Comparison of ENCODE assay signal across 8 cellular contexts in genomic region chr12:27652174-27652763, GRCh38. TPM values are rescaled to one million over a fixed set of nuclear protein-coding genes. Genes with fewer than 3 reads are reported as not detected.
DNase-seq lines count a peak whose midpoint lies in the region; TF ChIP-seq lines count a peak whose summit lies in the region.

No MANE protein-coding gene starts in this region.

- H3K4me1 Mint-ChIP-seq in mesothelial cell of epicardium: peaks cover 6% of the 10 kb centered on the region

- peak; percentile 92 for TF ChIP-seq CTCF in A673 (conservative IDR thresholded peaks at IDR 0.05; ENCODE audit: low read depth, low read length)
- TF ChIP-seq CTCF in mesothelial cell of epicardium (IDR thresholded peaks at IDR 0.05; ENCODE audit: unreplicated experiment): peak; percentile 88

- no peak overlapping the region for H3K4me3 ChIP-seq in A673 (ENCODE audit: low read depth, low read length, poor library complexity, severe bottlenecking)

- H3K4me1 ChIP-seq in A673 (ENCODE audit: insufficient read depth, low read length, poor library complexity, severe bottlenecking): no peaks in the 10 kb centered on the region

- no peak overlapping the region for H3K4me3 Mint-ChIP-seq in mesothelial cell of epicardium

- POLR2A ChIA-PET in A673 (lab: Charles Lee; ENCODE audit: low non-redundant PET): no interaction called here

- no peaks in the 10 kb centered on the region for H3K27me3 ChIP-seq in A673 (replicated peaks; ENCODE audit: insufficient read depth, low read depth, low read length, poor library complexity)

- peak overlapping the region; percentile 81 for H3K27ac Mint-ChIP-seq in mesothelial cell of epicardium

- no TSS peak for BruUV-seq in A673 (replicated peaks; lab: Mats Ljungman, UMichigan)

- DNase-seq in A673 (ENCODE audit: low spot score): peak; percentile 82
- DNase-seq in GM03348 (ENCODE audit: low spot score): peak; percentile 82
- DNase-seq in NCI-H1417 treated with DMSO at 0.1 percent for 48 hours (lab: John Stamatoyannopoulos, UW): peak; percentile 24
- peak in 3 of 5 donors; percentile 13 to 25 (median 19) for DNase-seq in T-helper 1 cell
- peak; percentile 43 for DNase-seq in epidermal melanocyte (ENCODE audit: insufficient read length, low spot score)
- DNase-seq in mesothelial cell of epicardium (ENCODE audit: low spot score in 2 of 2, unreplicated experiment in 2 of 2): peak in 1 of 2 experiments; percentile 59
- no peak for DNase-seq in effector CD8-positive, alpha-beta T cell (lab: John Stamatoyannopoulos, UW)
- DNase-seq in activated effector memory CD4-positive, alpha-beta T cell treated with anti-CD3 and anti-CD28 coated beads, Interleukin-2, amount 50 U/mL, for 16 hours: no peak

- CTCF ChIA-PET in A673 (lab: Charles Lee): interaction anchor here (1.2 kb wide), 1 partner anchor 227 kb away, joined by 5 read pairs; no protein-coding TSS in a partner anchor

- no peak overlapping the region for H3K27ac ChIP-seq in A673 (ENCODE audit: low read depth, low read length, poor library complexity, severe bottlenecking)

- H3K9me3 Mint-ChIP-seq in mesothelial cell of epicardium: no peaks in the 10 kb centered on the region

- H3K9me3 ChIP-seq in A673 (ENCODE audit: low read depth, low read length, poor library complexity, severe bottlenecking): no peaks in the 10 kb centered on the region

- peaks cover 23% of the 10 kb centered on the region for H3K36me3 Mint-ChIP-seq in mesothelial cell of epicardium

- H3K27me3 Mint-ChIP-seq in mesothelial cell of epicardium (ENCODE audit: low read depth): no peaks in the 10 kb centered on the region

- intact Hi-C loops in A673 (cut with micrococcal nuclease; ENCODE audit: unreplicated experiment): loop anchor here (2.0 kb wide), 1 partner anchor 215 kb away; no protein-coding TSS in a partner anchor

- H3K36me3 ChIP-seq in A673 (ENCODE audit: insufficient read depth, low read length, poor library complexity, severe bottlenecking): no peaks in the 10 kb centered on the region

RNA-seq across cellular contexts. Expression of gene REP15, which starts 44.0 kb away (rescaled TPM):
- total RNA-seq in A673 (2021): 1.1 and 1.5 TPM in 2 replicates
- 2.2 to 2.4 TPM (median 2.3 TPM) in 3 replicates for total RNA-seq in mesothelial cell of epicardium

RNA-seq across cellular contexts. Expression of gene MRPS35, which starts 58.4 kb away (rescaled TPM):
- total RNA-seq in A673 (2021) (62.9 and 65.9 TPM in 2 replicates), mesothelial cell of epicardium (31.8 to 34.7 TPM (median 34.0 TPM) in 3 replicates)

Comparison
In these comparisons a context has a peak if more than half of its experiments do, and no peak if none do; other contexts are left out.
1. DNase-seq: peak in A673 (single experiment), GM03348 (single experiment), NCI-H1417 treated with DMSO at 0.1 percent for 48 hours (single experiment), T-helper 1 cell (3 of 5) and epidermal melanocyte (single experiment); none in effector CD8-positive, alpha-beta T cell (single experiment) and activated effector memory CD4-positive, alpha-beta T cell treated with anti-CD3 and anti-CD28 coated beads, Interleukin-2, amount 50 U/mL, for 16 hours (single experiment).